Comparison of ENCODE assay signal across 21 cellular contexts in the genomic region with DNA sequence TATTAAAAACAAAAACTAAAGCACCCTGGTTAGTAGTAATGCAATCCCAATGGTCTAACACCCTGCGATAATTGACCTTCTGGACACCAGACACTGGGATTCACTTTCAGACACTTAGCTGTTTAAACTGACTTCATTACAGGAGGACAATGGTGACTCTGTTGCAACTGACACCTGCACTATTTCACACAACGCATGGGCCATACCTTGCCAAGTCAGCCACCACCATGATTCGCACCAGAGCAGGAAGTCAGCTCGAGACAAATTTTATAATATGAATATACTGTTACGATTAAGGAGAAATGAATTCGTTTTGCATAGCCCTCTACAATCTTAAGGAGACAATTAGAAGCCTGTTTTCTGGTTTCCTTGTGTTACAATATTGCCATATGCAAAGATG.
DNase-seq lines count a peak whose midpoint lies in the region; ATAC-seq and TF ChIP-seq lines count a peak whose summit lies in the region.
"Had no signal": no experiment of that assay in that cellular context is flagged by ENCODE, and none has a peak within 500 bp of the region (broad histone marks: within the 10 kb centered on the region; RNA-seq: fewer than 3 reads in every experiment).

No MANE protein-coding gene starts in this region.

- CTCF ChIA-PET in CD4-positive, alpha-beta memory T cell (lab: Charles Lee; ENCODE audit: partially characterized antibody): no interaction called here

- no peak overlapping the region for H3K4me3 Mint-ChIP-seq in mesothelial cell of epicardium
- H3K4me3 Mint-ChIP-seq in CD4-positive, alpha-beta memory T cell: no peak overlapping the region
- H3K4me3 Mint-ChIP-seq: IgD-negative memory B cell had no signal

- POLR2A ChIA-PET in CD4-positive, alpha-beta memory T cell (lab: Charles Lee; ENCODE audit: partially characterized antibody): no interaction called here

- peaks cover 10% of the 10 kb centered on the region for H3K9me3 Mint-ChIP-seq in mesothelial cell of epicardium
- H3K9me3 Mint-ChIP-seq in CD4-positive, alpha-beta memory T cell: peaks cover 0 to 11% (median 3%) of the 10 kb centered on the region in 8 donors

- ATAC-seq in HG03095 (IDR thresholded peaks at IDR 0.05; ENCODE audit: unreplicated experiment): no peak

- H3K4me1 Mint-ChIP-seq in mesothelial cell of epicardium: peaks cover 9% of the 10 kb centered on the region
- H3K4me1 Mint-ChIP-seq in CD4-positive, alpha-beta memory T cell: peaks cover 0 to 4% (median under 1%) of the 10 kb centered on the region in 4 donors

- H3K4me1 ChIP-seq in stomach smooth muscle (ENCODE audit: control insufficient read depth, insufficient read depth, low read length): peaks cover 16% of the 10 kb centered on the region
- H3K4me1 ChIP-seq in CD4-positive, alpha-beta memory T cell (ENCODE audit: insufficient read depth, low read length): no peaks in the 10 kb centered on the region
- H3K4me1 ChIP-seq: Caco-2, HAP-1, SJSA1 had no signal

- TF ChIP-seq CTCF in mesothelial cell of epicardium (IDR thresholded peaks at IDR 0.05; ENCODE audit: unreplicated experiment): no peak

- H3K27me3 Mint-ChIP-seq in mesothelial cell of epicardium (ENCODE audit: low read depth): no peaks in the 10 kb centered on the region
- H3K27me3 Mint-ChIP-seq in CD4-positive, alpha-beta memory T cell: peaks cover 9 to 10% of the 10 kb centered on the region in 2 donors

- H3K4me3 ChIP-seq in stomach smooth muscle (ENCODE audit: low read length in 2 of 2): peak overlapping the region in 1 of 2 donors; percentile 23
- no peak overlapping the region for H3K4me3 ChIP-seq in CD4-positive, alpha-beta memory T cell (ENCODE audit: low read length in 2 of 2)
- H3K4me3 ChIP-seq: HAP-1, SJSA1 had no signal

- H3K27ac ChIP-seq in stomach smooth muscle (ENCODE audit: low read length): peak overlapping the region; percentile 53
- no peak overlapping the region for H3K27ac ChIP-seq in CD4-positive, alpha-beta memory T cell (ENCODE audit: low read depth, low read length)
- H3K27ac ChIP-seq: SJSA1 had no signal

- no peak overlapping the region for H3K9ac ChIP-seq in stomach smooth muscle (ENCODE audit: low read length in 2 of 2)

- intact Hi-C loops in CD4-positive, alpha-beta memory T cell (cut with micrococcal nuclease): no loop called here

- no peaks in the 10 kb centered on the region for H3K36me3 ChIP-seq in stomach smooth muscle (ENCODE audit: control insufficient read depth in 2 of 2, insufficient read depth in 2 of 2, low read length in 2 of 2)
- H3K36me3 ChIP-seq in CD4-positive, alpha-beta memory T cell (ENCODE audit: insufficient read depth, low read length): no peaks in the 10 kb centered on the region
- H3K36me3 ChIP-seq: HAP-1, SJSA1 had no signal

- DNase-seq in NCI-H146 treated with DMSO at 0.1 percent for 48 hours (lab: John Stamatoyannopoulos, UW; ENCODE audit: unreplicated experiment) (peak; percentile 90), NCI-H526 treated with DMSO at 0.1 percent for 48 hours (lab: John Stamatoyannopoulos, UW) (peak; percentile 85), mesothelial cell of epicardium (ENCODE audit: low spot score in 2 of 2, unreplicated experiment in 2 of 2) (no peak), T-helper 2 cell (no peak)
- no peak for DNase-seq in CD4-positive, alpha-beta memory T cell
- no peak for DNase-seq in activated naive CD4-positive, alpha-beta T cell (lab: John Stamatoyannopoulos, UW)
- DNase-seq: ACHN, Caco-2, DMS153, Kasumi-1, MM.1S, NCI-H1105 treated with DMSO at 0.1 percent for 48 hours, NCI-H187 treated with DMSO at 0.1 percent for 48 hours, NCI-H2227 treated with DMSO at 0.1 percent for 48 hours, NCI-H82, SW 1271 had no signal

- peaks cover 4% of the 10 kb centered on the region for H3K36me3 Mint-ChIP-seq in mesothelial cell of epicardium
- H3K36me3 Mint-ChIP-seq in CD4-positive, alpha-beta memory T cell: no peaks in the 10 kb centered on the region
- H3K36me3 Mint-ChIP-seq: IgD-negative memory B cell had no signal

- peaks cover 0 to 2% of the 10 kb centered on the region in 2 donors for H3K27me3 ChIP-seq in stomach smooth muscle (ENCODE audit: control insufficient read depth in 1 of 2, insufficient read depth in 2 of 2, low read length in 2 of 2)
- peaks cover 14% of the 10 kb centered on the region for H3K27me3 ChIP-seq in CD4-positive, alpha-beta memory T cell (ENCODE audit: insufficient read depth, low read length)

- H3K27ac Mint-ChIP-seq in mesothelial cell of epicardium: peak overlapping the region; percentile 11
- no peak overlapping the region for H3K27ac Mint-ChIP-seq in CD4-positive, alpha-beta memory T cell
- H3K27ac Mint-ChIP-seq: IgD-negative memory B cell had no signal

- no peaks in the 10 kb centered on the region for H3K9me3 ChIP-seq in stomach smooth muscle (ENCODE audit: control insufficient read depth in 2 of 2, low read length in 2 of 2)
- no peaks in the 10 kb centered on the region for H3K9me3 ChIP-seq in CD4-positive, alpha-beta memory T cell (ENCODE audit: control insufficient read depth in 1 of 2, low read length in 2 of 2)
- H3K9me3 ChIP-seq: Caco-2, HAP-1, SJSA1 had no signal

Comparison
In these comparisons a context has a peak if more than half of its experiments do, and no peak if none do; other contexts are left out.
1. DNase-seq: peak in NCI-H146 treated with DMSO at 0.1 percent for 48 hours (single experiment) and NCI-H526 treated with DMSO at 0.1 percent for 48 hours (single experiment); none in mesothelial cell of epicardium (0 of 2), T-helper 2 cell (0 of 5), CD4-positive, alpha-beta memory T cell (0 of 5) and activated naive CD4-positive, alpha-beta T cell (0 of 4).